9 cellular contexts compared by ENCODE assay signal in the genomic region with DNA sequence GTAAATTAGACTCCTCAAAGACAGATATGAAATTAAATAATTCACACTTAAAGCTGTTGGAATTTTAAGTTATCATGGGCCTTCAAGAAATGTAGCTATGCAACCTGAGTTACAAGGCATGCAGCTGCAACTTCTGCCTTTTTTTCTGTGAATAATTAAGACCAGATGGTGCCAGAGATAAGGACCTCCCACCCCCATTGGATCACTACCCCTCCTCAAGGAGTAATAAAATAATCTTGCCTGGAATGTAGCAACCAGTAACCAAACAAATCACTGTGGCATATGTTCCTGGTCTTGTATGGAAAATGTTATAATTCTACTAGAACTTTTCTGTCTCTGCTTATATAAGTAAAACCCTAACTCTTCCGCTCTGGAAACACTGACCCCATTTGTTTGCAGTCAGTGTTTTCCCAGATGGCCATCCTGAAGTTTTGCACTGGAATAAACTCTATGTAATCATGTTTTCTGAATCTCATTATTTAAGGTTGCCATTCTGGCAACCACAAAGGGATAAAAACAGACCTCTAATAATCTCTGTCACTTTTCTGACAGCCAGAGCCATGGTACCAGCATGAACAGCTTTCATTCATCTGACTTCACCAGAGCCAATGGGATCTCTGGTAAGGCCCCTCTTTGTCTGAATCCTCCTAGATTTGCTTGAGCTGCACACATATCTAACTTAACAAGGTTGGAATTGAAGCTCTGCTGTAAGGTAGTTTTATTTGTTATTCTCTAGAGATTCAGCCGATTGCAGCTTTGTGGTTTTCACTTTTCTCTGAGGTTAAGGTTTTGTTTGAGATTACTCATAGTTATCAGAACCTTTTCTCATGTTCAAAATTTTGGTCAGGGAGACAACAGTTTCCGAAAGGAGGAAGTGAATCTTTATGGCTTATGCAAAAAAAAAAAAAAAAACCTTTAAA.
DNase-seq lines count a peak whose midpoint lies in the region; ATAC-seq and TF ChIP-seq lines count a peak whose summit lies in the region.
"Had no signal": no experiment of that assay in that cellular context is flagged by ENCODE, and none has a peak within 500 bp of the region (broad histone marks: within the 10 kb centered on the region; RNA-seq: fewer than 3 reads in every experiment).

No MANE protein-coding gene starts in this region.

- H2BK120ac ChIP-seq in mesendoderm (ENCODE audit: low read depth, low read length) (no peak overlapping the region), H9 (ENCODE audit: low read depth, low read length, poor library complexity, severe bottlenecking) (no peak overlapping the region)

- H3K9me3 ChIP-seq in H9 (ENCODE audit: control insufficient read depth, low read depth, low read length), result no peaks in the 10 kb centered on the region
- H3K9me3 ChIP-seq in Peyer's patch, result no peaks in the 10 kb centered on the region

- no peak overlapping the region for H3K4me3 Mint-ChIP-seq in H9
- H3K4me3 Mint-ChIP-seq: immature natural killer cell had no signal

- H3K4me1 Mint-ChIP-seq in H9, result peaks cover 12 to 27% of the 10 kb centered on the region in 2 experiments
- H3K4me1 Mint-ChIP-seq: immature natural killer cell had no signal

- H3K56ac ChIP-seq in mesendoderm (ENCODE audit: low read length) (no peak overlapping the region), H9 (ENCODE audit: insufficient read length, low read depth, low read length) (no peak overlapping the region)

- no CpG with 5 or more reads among the region's 3 CpGs for WGBS in mesendoderm (ENCODE audit: extremely low coverage, insufficient coverage, low lambda C conversion rate)
- WGBS in H9 (ENCODE audit: extremely low coverage, insufficient read length, low lambda C conversion rate), result no CpG with 5 or more reads among the region's 3 CpGs

- no peaks in the 10 kb centered on the region for H3K27me3 Mint-ChIP-seq in H9 (ENCODE audit: low read depth)

- no peak overlapping the region for H3K23ac ChIP-seq in mesendoderm (ENCODE audit: low read length)
- H3K23ac ChIP-seq in H9 (ENCODE audit: insufficient read length, low read depth, low read length), result no peak overlapping the region

- H3K79me1 ChIP-seq in mesendoderm (ENCODE audit: low read length) (no peaks in the 10 kb centered on the region), H9 (ENCODE audit: insufficient read depth, low read depth, low read length, poor library complexity, severe bottlenecking) (no peaks in the 10 kb centered on the region)

- peak overlapping the region in 1 of 3 experiments; percentile 57; a peak in 1 of 7 replicates for H3K27ac Mint-ChIP-seq in H9
- H3K27ac Mint-ChIP-seq: immature natural killer cell had no signal

- H3K27ac ChIP-seq in KMS-11, result 0 out of 2 replicates have a peak overlapping the region, but pooled peaks have one; percentile 3
- H3K27ac ChIP-seq in mesendoderm (ENCODE audit: low read depth, low read length), result no peak overlapping the region
- no peak overlapping the region for H3K27ac ChIP-seq in H9 (ENCODE audit: insufficient read length, low read depth, low read length)
- H3K27ac ChIP-seq in Peyer's patch, result no peak overlapping the region
- no peak overlapping the region for H3K27ac ChIP-seq in substantia nigra (ENCODE audit: low read depth, low read length, poor library complexity, severe bottlenecking)

- no peak overlapping the region for H3T11ph ChIP-seq in H9 (ENCODE audit: low read length)

- H3K9ac ChIP-seq in KMS-11 (no peak overlapping the region), mesendoderm (ENCODE audit: low read length) (no peak overlapping the region), H9 (ENCODE audit: extremely low read depth, insufficient read length, low read length) (no peak overlapping the region)

- TF ChIP-seq CTCF in KMS-11 (conservative IDR thresholded peaks at IDR 0.05; ENCODE audit: low read depth, low read length), result no peak
- no peak for TF ChIP-seq CTCF in H9 (conservative IDR thresholded peaks at IDR 0.05)
- TF ChIP-seq CTCF in Peyer's patch (IDR thresholded peaks at IDR 0.05), result no peak

- H3K14ac ChIP-seq in H9 (ENCODE audit: insufficient read depth, low read length), result no peak overlapping the region

- no peak overlapping the region for H4K8ac ChIP-seq in mesendoderm (ENCODE audit: low read depth, low read length)
- H4K8ac ChIP-seq in H9 (replicated peaks; ENCODE audit: insufficient read length, low read depth, low read length), result no peak overlapping the region

- no peak overlapping the region for H2AFZ ChIP-seq in KMS-11 (ENCODE audit: low read depth)
- no peak overlapping the region for H2AFZ ChIP-seq in H9 (ENCODE audit: low read length)

- no peaks in the 10 kb centered on the region for H3K79me2 ChIP-seq in KMS-11 (ENCODE audit: insufficient read depth, low read depth)
- no peaks in the 10 kb centered on the region for H3K79me2 ChIP-seq in mesendoderm (ENCODE audit: control insufficient read depth, insufficient read depth, low read length)
- no peaks in the 10 kb centered on the region for H3K79me2 ChIP-seq in H9 (ENCODE audit: insufficient read depth, low read length)

- H3K36me3 ChIP-seq in KMS-11 (ENCODE audit: insufficient read depth), result no peaks in the 10 kb centered on the region
- no peaks in the 10 kb centered on the region for H3K36me3 ChIP-seq in mesendoderm (ENCODE audit: control insufficient read depth, insufficient read depth, low read length)
- no peaks in the 10 kb centered on the region for H3K36me3 ChIP-seq in Peyer's patch

- H2BK5ac ChIP-seq in mesendoderm (ENCODE audit: low read length) (no peak overlapping the region), H9 (ENCODE audit: insufficient read length, low read length) (no peak overlapping the region)

- H3K27me3 ChIP-seq in KMS-11 (ENCODE audit: insufficient read depth, low read depth), result no peaks in the 10 kb centered on the region; the same call in 1 of the 2 replicates
- no peaks in the 10 kb centered on the region for H3K27me3 ChIP-seq in mesendoderm (ENCODE audit: insufficient read depth, low read length, poor library complexity)
- no peaks in the 10 kb centered on the region for H3K27me3 ChIP-seq in H9 (ENCODE audit: insufficient read depth, low read length)
- no peaks in the 10 kb centered on the region for H3K27me3 ChIP-seq in Peyer's patch

- no peaks in the 10 kb centered on the region for H3K23me2 ChIP-seq in H9 (ENCODE audit: insufficient read length, low read depth, low read length, poor library complexity, severe bottlenecking)

- H3K9me3 Mint-ChIP-seq in H9, result peaks cover 0 to 3% of the 10 kb centered on the region in 2 experiments; a peak in 1 of 5 replicates

- no peak overlapping the region for H4K5ac ChIP-seq in mesendoderm (ENCODE audit: low read length)
- no peak overlapping the region for H4K5ac ChIP-seq in H9 (ENCODE audit: insufficient read length, low read depth, low read length)

- ATAC-seq in GM18868 (IDR thresholded peaks at IDR 0.05; ENCODE audit: unreplicated experiment), result peak; percentile 99
- ATAC-seq in HG02588 (IDR thresholded peaks at IDR 0.05; ENCODE audit: unreplicated experiment), result peak; percentile 100

- H3K18ac ChIP-seq in mesendoderm (ENCODE audit: low read length) (no peak overlapping the region), H9 (ENCODE audit: insufficient read length, low read depth, low read length) (no peak overlapping the region)

- no peak overlapping the region for H4K91ac ChIP-seq in H9 (ENCODE audit: insufficient read length, low read depth, low read length)

- H3K36me3 Mint-ChIP-seq in H9 (ENCODE audit: insufficient read depth in 1 of 3, low read depth in 3 of 3), result no peaks in the 10 kb centered on the region

- H2AK5ac ChIP-seq in mesendoderm (ENCODE audit: low read length), result no peak overlapping the region
- no peak overlapping the region for H2AK5ac ChIP-seq in H9 (ENCODE audit: insufficient read length, low read length)

- no peak overlapping the region for H3K4ac ChIP-seq in mesendoderm (ENCODE audit: low read depth, low read length)
- H3K4ac ChIP-seq in H9 (ENCODE audit: low read depth, low read length), result no peak overlapping the region

- no peaks in the 10 kb centered on the region for H4K20me1 ChIP-seq in KMS-11 (ENCODE audit: insufficient read depth)
- H4K20me1 ChIP-seq in H9 (ENCODE audit: control insufficient read depth, insufficient read depth, insufficient read length), result no peaks in the 10 kb centered on the region

- H3K4me1 ChIP-seq in KMS-11 (ENCODE audit: low read depth, poor library complexity, severe bottlenecking) (peaks cover 21% of the 10 kb centered on the region), mesendoderm (ENCODE audit: control insufficient read depth, low read depth, low read length) (no peaks in the 10 kb centered on the region), H9 (ENCODE audit: insufficient read depth, low read length) (no peaks in the 10 kb centered on the region), Peyer's patch (no peaks in the 10 kb centered on the region)

- H2BK12ac ChIP-seq in H9 (ENCODE audit: insufficient read length, low read depth, low read length), result no peak overlapping the region

- H2BK20ac ChIP-seq in H9 (ENCODE audit: low read depth, low read length, poor library complexity, severe bottlenecking), result no peak overlapping the region

- DNase-seq in mesendoderm (peak; percentile 70), SK-N-DZ (ENCODE audit: low spot score) (no peak), H9 (no peak), Peyer's patch (no peak), substantia nigra (lab: John Stamatoyannopoulos, UW) (no peak)
- DNase-seq: immature natural killer cell had no signal

- H2BK15ac ChIP-seq in mesendoderm (replicated peaks; ENCODE audit: low read depth) (no peak overlapping the region), H9 (ENCODE audit: low read depth, low read length) (no peak overlapping the region)

- no peak for TF ChIP-seq POLR2A in Peyer's patch (IDR thresholded peaks at IDR 0.05)

- H3K4me2 ChIP-seq in KMS-11 (peak overlapping the region; percentile 39), mesendoderm (ENCODE audit: low read length) (no peak overlapping the region), H9 (ENCODE audit: insufficient read depth, insufficient read length, low read length) (no peak overlapping the region)

- H3K4me3 ChIP-seq in KMS-11 (IDR thresholded peaks at IDR 0.05; ENCODE audit: insufficient read depth, low read depth, low read length) (no peak overlapping the region), mesendoderm (ENCODE audit: low read length) (no peak overlapping the region), Peyer's patch (no peak overlapping the region)
